Comparison of ENCODE assay signal across 19 cellular contexts in genomic region chr19:45954132-45954531, GRCh38. TPM values are rescaled to one million over a fixed set of nuclear protein-coding genes. Genes with fewer than 3 reads are reported as not detected.
DNase-seq lines count a peak whose midpoint lies in the region; ATAC-seq lines count a peak whose summit lies in the region.
"Had no signal": no experiment of that assay in that cellular context is flagged by ENCODE, and none has a peak within 500 bp of the region (broad histone marks: within the 10 kb centered on the region; RNA-seq: fewer than 3 reads in every experiment).

No MANE protein-coding gene starts in this region.

- ATAC-seq in activated CD4-positive, CD25-positive, alpha-beta regulatory T cell treated with anti-CD3 and anti-CD28 coated beads, Interleukin-2, amount 50 U/mL, for 24 hours = no peak
- ATAC-seq: activated CD8-positive, alpha-beta memory T cell treated with anti-CD3 and anti-CD28 coated beads, Interleukin-2, amount 10 ng/mL, durations not matched to agents 7 days and 5 days; stimulated activated naive CD8-positive, alpha-beta T cell treated with anti-CD3 and anti-CD28 coated beads, Interleukin-15, amount 100 ng/mL, for 72 hours had no signal

- H3K4me3 ChIP-seq in ectodermal cell (ENCODE audit: insufficient read depth, low read depth, low read length) (no peak overlapping the region), subcutaneous abdominal adipose tissue (ENCODE audit: low read depth in 1 of 5, low read length in 5 of 5) (no peak overlapping the region)
- H3K4me3 ChIP-seq: coronary artery had no signal

- H3K4me1 ChIP-seq in ectodermal cell (ENCODE audit: control insufficient read depth, insufficient read depth, low read length) (peaks cover 22% of the 10 kb centered on the region), subcutaneous abdominal adipose tissue (ENCODE audit: control insufficient read depth in 5 of 5, insufficient read depth in 5 of 5, low read length in 5 of 5) (peaks cover 0 to 57% (median 13%) of the 10 kb centered on the region in 5 donors)

- H3K27ac ChIP-seq in ectodermal cell (ENCODE audit: insufficient read depth, low read depth, low read length, poor library complexity, severe bottlenecking) (peak overlapping the region; percentile 80), subcutaneous abdominal adipose tissue (ENCODE audit: low read depth, low read length) (peak overlapping the region; percentile 53)

- H3K9ac ChIP-seq in subcutaneous abdominal adipose tissue (ENCODE audit: low read length in 5 of 5) = no peak overlapping the region

- no peaks in the 10 kb centered on the region for H3K9me3 ChIP-seq in ectodermal cell (ENCODE audit: control insufficient read depth, low read length)
- H3K9me3 ChIP-seq in subcutaneous abdominal adipose tissue (ENCODE audit: control insufficient read depth in 5 of 5, low read length in 5 of 5) = no peaks in the 10 kb centered on the region

- H3K27me3 ChIP-seq in ectodermal cell (ENCODE audit: control insufficient read depth, insufficient read depth, low read length, poor library complexity, severe bottlenecking) (no peaks in the 10 kb centered on the region), subcutaneous abdominal adipose tissue (ENCODE audit: control insufficient read depth in 5 of 5, insufficient read depth in 4 of 5, low read length in 5 of 5) (peaks cover 4 to 22% (median 10%) of the 10 kb centered on the region in 5 donors)

- H3K36me3 ChIP-seq in ectodermal cell (ENCODE audit: control insufficient read depth, insufficient read depth, low read length) (no peaks in the 10 kb centered on the region), subcutaneous abdominal adipose tissue (ENCODE audit: control insufficient read depth in 5 of 5, insufficient read depth in 5 of 5, low read length in 5 of 5) (peaks cover 0 to 10% (median 2%) of the 10 kb centered on the region in 5 donors)

- peak; percentile 27 to 53 for DNase-seq in SHP77 (lab: John Stamatoyannopoulos, UW)
- no peak for DNase-seq in SHP77 treated with DMSO at 0.1 percent for 48 hours (lab: John Stamatoyannopoulos, UW)
- peak; percentile 82 for DNase-seq in NCI-H748 (lab: John Stamatoyannopoulos, UW; ENCODE audit: unreplicated experiment)
- DNase-seq in effector CD4-positive, alpha-beta T cell = no peak
- DNase-seq in GF-D8 (lab: John Stamatoyannopoulos, UW) = no peak
- DNase-seq: activated CD4-positive, CD25-positive, alpha-beta regulatory T cell treated with anti-CD3 and anti-CD28 coated beads, Interleukin-2, amount 50 U/mL, for 72 hours; activated CD8-positive, alpha-beta memory T cell treated with anti-CD3 and anti-CD28 coated beads, Interleukin-2, amount 10 ng/mL, durations not matched to agents 7 days and 5 days; activated gamma-delta T cell treated with Interleukin-2 at 50 U/mL for 16 hours; GDM1; GOT3; mesenchymal stem cell; NCI-H1930; stimulated activated naive CD8-positive, alpha-beta T cell treated with anti-CD3 and anti-CD28 coated beads, Interleukin-15, amount 100 ng/mL, for 72 hours; T-helper 2 cell had no signal

- WGBS in ectodermal cell, 2 experiments = 31 to 36% methylated on average over 9 of the region's 9 CpGs

RNA-seq across cellular contexts. Expression of gene NOVA2, which starts 19.5 kb away (rescaled TPM):
- polyA plus RNA-seq in ectodermal cell (2013, experiment 1 of 4) = 15.9 TPM
- 18.4 TPM for polyA plus RNA-seq in ectodermal cell (2013, experiment 2 of 4)
- polyA plus RNA-seq in ectodermal cell (2013, experiment 3 of 4) = 14.4 TPM
- polyA plus RNA-seq in ectodermal cell (2013, experiment 4 of 4) = 15.8 TPM

RNA-seq across cellular contexts. Expression of gene NANOS2, which starts 39.6 kb away (rescaled TPM):
- 0.31 TPM for polyA plus RNA-seq in ectodermal cell (2013, experiment 1 of 4)
- 0.11 TPM for polyA plus RNA-seq in ectodermal cell (2013, experiment 2 of 4)
- 0.27 TPM for polyA plus RNA-seq in ectodermal cell (2013, experiment 3 of 4)
- 0.16 TPM for polyA plus RNA-seq in ectodermal cell (2013, experiment 4 of 4)
- polyA plus RNA-seq: esophagus had no signal

RNA-seq across cellular contexts. Expression of gene CCDC61, which starts 41.1 kb away (rescaled TPM):
- 6.7 TPM for polyA plus RNA-seq in ectodermal cell (2013, experiment 1 of 4)
- polyA plus RNA-seq in ectodermal cell (2013, experiment 2 of 4) = 7.2 TPM
- 9.3 TPM for polyA plus RNA-seq in ectodermal cell (2013, experiment 3 of 4)
- 6.9 TPM for polyA plus RNA-seq in ectodermal cell (2013, experiment 4 of 4)

RNA-seq across cellular contexts. Expression of gene MYPOP, which starts 51.7 kb away (rescaled TPM):
- polyA plus RNA-seq in ectodermal cell (2013, experiment 1 of 4) = 12.9 TPM
- polyA plus RNA-seq in ectodermal cell (2013, experiment 2 of 4) = 10.9 TPM
- polyA plus RNA-seq in ectodermal cell (2013, experiment 3 of 4) = 11.3 TPM
- polyA plus RNA-seq in ectodermal cell (2013, experiment 4 of 4) = 11.7 TPM

Comparison
In these comparisons a context has a peak if more than half of its experiments do, and no peak if none do; other contexts are left out.
1. DNase-seq: peak in SHP77 (2 of 2) and NCI-H748 (single experiment); none in SHP77 treated with DMSO at 0.1 percent for 48 hours (single experiment), effector CD4-positive, alpha-beta T cell (single experiment) and GF-D8 (single experiment).